8 cellular contexts compared by ENCODE assay signal in genomic region chr1:159005676-159006075, GRCh38. TPM values are rescaled to one million over a fixed set of nuclear protein-coding genes. Genes with fewer than 3 reads are reported as not detected.
DNase-seq lines count a peak whose midpoint lies in the region; ATAC-seq and TF ChIP-seq lines count a peak whose summit lies in the region.
"Had no signal": no experiment of that assay in that cellular context is flagged by ENCODE, and none has a peak within 500 bp of the region (broad histone marks: within the 10 kb centered on the region; RNA-seq: fewer than 3 reads in every experiment).

No MANE protein-coding gene starts in this region.

- TF ChIP-seq CTCF in HFFc6 (IDR thresholded peaks at IDR 0.05) (no peak), tibial artery (IDR thresholded peaks at IDR 0.05) (no peak)

- no peaks in the 10 kb centered on the region for H3K27me3 ChIP-seq in tibial artery

- H3K4me1 ChIP-seq in tibial artery = peaks cover 0 to 26% (median 13%) of the 10 kb centered on the region in 4 donors

- peak overlapping the region; percentile 12; the same call in 1 of the 2 replicates for H3K4me3 Mint-ChIP-seq in HFFc6
- H3K4me3 Mint-ChIP-seq in activated T-helper 17 cell treated with anti-CD3 and anti-CD28 coated beads, Interleukin-2, amount 50 U/mL, for 72 hours = peak overlapping the region; percentile 40
- H3K4me3 Mint-ChIP-seq in stimulated activated effector memory CD8-positive, alpha-beta T cell treated with anti-CD3 and anti-CD28 coated beads, Interleukin-12 subunit alpha, Interleukin-12 subunit beta, amount 100 ng/mL, for 72 hours = no peak overlapping the region

- peak overlapping the region; percentile 42; the same call in 1 of the 2 replicates for H3K4me3 ChIP-seq in iPS-18c (ENCODE audit: insufficient read depth, low read depth, low read length)
- no peak overlapping the region for H3K4me3 ChIP-seq in tibial artery

- H3K36me3 Mint-ChIP-seq in HFFc6 (ENCODE audit: low read depth) = peaks cover 7% of the 10 kb centered on the region
- peaks cover 25% of the 10 kb centered on the region for H3K36me3 Mint-ChIP-seq in activated T-helper 17 cell treated with anti-CD3 and anti-CD28 coated beads, Interleukin-2, amount 50 U/mL, for 72 hours (ENCODE audit: low read depth)
- H3K36me3 Mint-ChIP-seq in stimulated activated effector memory CD8-positive, alpha-beta T cell treated with anti-CD3 and anti-CD28 coated beads, Interleukin-12 subunit alpha, Interleukin-12 subunit beta, amount 100 ng/mL, for 72 hours = peaks cover 22% of the 10 kb centered on the region

- no peak overlapping the region for H3K27ac ChIP-seq in tibial artery
- H3K27ac ChIP-seq: HL-60 had no signal

- H3K27me3 Mint-ChIP-seq in HFFc6 (ENCODE audit: insufficient read depth) = no peaks in the 10 kb centered on the region; the same call in 1 of the 2 replicates
- H3K27me3 Mint-ChIP-seq in activated T-helper 17 cell treated with anti-CD3 and anti-CD28 coated beads, Interleukin-2, amount 50 U/mL, for 72 hours = no peaks in the 10 kb centered on the region

- no peak for ATAC-seq in activated T-helper 17 cell treated with anti-CD3 and anti-CD28 coated beads, Interleukin-2, amount 50 U/mL, for 72 hours (replicated peaks)
- ATAC-seq in stimulated activated effector memory CD8-positive, alpha-beta T cell treated with anti-CD3 and anti-CD28 coated beads, Interleukin-12 subunit alpha, Interleukin-12 subunit beta, amount 100 ng/mL, for 72 hours = no peak
- no peak for ATAC-seq in HG03460 (IDR thresholded peaks at IDR 0.05; ENCODE audit: unreplicated experiment)

- peak overlapping the region; percentile 43 for H3K27ac Mint-ChIP-seq in HFFc6
- H3K27ac Mint-ChIP-seq in activated T-helper 17 cell treated with anti-CD3 and anti-CD28 coated beads, Interleukin-2, amount 50 U/mL, for 72 hours = peak overlapping the region; percentile 99
- peak overlapping the region; percentile 44 for H3K27ac Mint-ChIP-seq in stimulated activated effector memory CD8-positive, alpha-beta T cell treated with anti-CD3 and anti-CD28 coated beads, Interleukin-12 subunit alpha, Interleukin-12 subunit beta, amount 100 ng/mL, for 72 hours

- no peaks in the 10 kb centered on the region for H3K36me3 ChIP-seq in tibial artery

- intact Hi-C loops in tibial artery (cut with DNase I; ENCODE audit: low total_unique reads) = no loop called here

- no peaks in the 10 kb centered on the region for H3K9me3 Mint-ChIP-seq in HFFc6
- H3K9me3 Mint-ChIP-seq in activated T-helper 17 cell treated with anti-CD3 and anti-CD28 coated beads, Interleukin-2, amount 50 U/mL, for 72 hours = no peaks in the 10 kb centered on the region
- no peaks in the 10 kb centered on the region for H3K9me3 Mint-ChIP-seq in stimulated activated effector memory CD8-positive, alpha-beta T cell treated with anti-CD3 and anti-CD28 coated beads, Interleukin-12 subunit alpha, Interleukin-12 subunit beta, amount 100 ng/mL, for 72 hours

- H3K4me1 Mint-ChIP-seq in HFFc6 (ENCODE audit: low read depth) = peaks cover 37% of the 10 kb centered on the region
- peaks cover 38% of the 10 kb centered on the region for H3K4me1 Mint-ChIP-seq in activated T-helper 17 cell treated with anti-CD3 and anti-CD28 coated beads, Interleukin-2, amount 50 U/mL, for 72 hours
- peaks cover 47% of the 10 kb centered on the region for H3K4me1 Mint-ChIP-seq in stimulated activated effector memory CD8-positive, alpha-beta T cell treated with anti-CD3 and anti-CD28 coated beads, Interleukin-12 subunit alpha, Interleukin-12 subunit beta, amount 100 ng/mL, for 72 hours

- H3K9me3 ChIP-seq in iPS-18c (ENCODE audit: control insufficient read depth, insufficient read depth, low read length) = no peaks in the 10 kb centered on the region
- no peaks in the 10 kb centered on the region for H3K9me3 ChIP-seq in tibial artery

- DNase-seq in HFFc6 (no peak), NCI-H128 (lab: John Stamatoyannopoulos, UW; ENCODE audit: unreplicated experiment) (no peak), tibial artery (no peak)
- DNase-seq in stimulated activated effector memory CD8-positive, alpha-beta T cell treated with anti-CD3 and anti-CD28 coated beads, Interleukin-12 subunit alpha, Interleukin-12 subunit beta, amount 100 ng/mL, for 72 hours (ENCODE audit: low spot score in 2 of 2) = no peak

RNA-seq across cellular contexts. Expression of gene IFI16, which starts 4.0 kb away (rescaled TPM):
- 10 to 100 TPM; 50.5 to 70.7 (median 67.3) TPM for total RNA-seq in HFFc6 (2021; fragmentation: NEBNext Ultra II Directional; extraction: Animal tissue kit (Norgen Biotek cat#: 25700))
- 100 to 1,000 TPM; 187 to 217 TPM for total RNA-seq in activated T-helper 17 cell treated with anti-CD3 and anti-CD28 coated beads, Interleukin-2, amount 50 U/mL, for 72 hours

Comparison
In these comparisons a context has a peak if more than half of its experiments do, and no peak if none do; other contexts are left out.
1. H3K27ac Mint-ChIP-seq: peak in every context shown above with its lines; median percentile 99 in activated T-helper 17 cell treated with anti-CD3 and anti-CD28 coated beads, Interleukin-2, amount 50 U/mL, for 72 hours; 44 in stimulated activated effector memory CD8-positive, alpha-beta T cell treated with anti-CD3 and anti-CD28 coated beads, Interleukin-12 subunit alpha, Interleukin-12 subunit beta, amount 100 ng/mL, for 72 hours; 43 in HFFc6.